ENCODE assay signal across 10 cellular contexts in the genomic region with DNA sequence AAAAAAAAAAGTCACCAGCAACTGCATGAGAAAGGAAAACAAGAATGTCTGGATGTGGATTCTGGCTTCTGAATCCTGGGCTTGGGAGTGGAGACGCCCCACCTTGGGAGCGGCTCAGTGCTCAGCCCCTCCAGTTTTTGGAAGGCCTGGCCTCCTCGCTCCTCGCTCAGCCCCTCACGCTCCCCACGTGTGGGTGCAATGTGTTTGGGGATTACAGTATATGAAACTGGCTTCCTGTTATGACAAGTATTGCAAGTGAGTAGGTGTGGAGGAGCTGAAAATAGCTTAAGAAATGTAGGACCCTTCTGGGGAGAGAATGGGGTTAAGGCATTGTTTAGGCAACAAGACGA.
DNase-seq lines count a peak whose midpoint lies in the region; ATAC-seq, FAIRE-seq and TF ChIP-seq lines count a peak whose summit lies in the region.
"Had no signal": no experiment of that assay in that cellular context is flagged by ENCODE, and none has a peak within 500 bp of the region (broad histone marks: within the 10 kb centered on the region; RNA-seq: fewer than 3 reads in every experiment).

No MANE protein-coding gene starts in this region.

- 59 to 82% (median 70%) methylated on average over 7 of the region's 7 CpGs for WGBS in small intestine, 3 donors

- FAIRE-seq in kidney (lab: Jason Lieb, UNC) (no peak), small intestine (lab: Jason Lieb, UNC) (no peak)

- ATAC-seq in T-helper 17 cell: peak; percentile 44
- no peak for ATAC-seq in GM18909 (IDR thresholded peaks at IDR 0.05; ENCODE audit: poor library complexity, unreplicated experiment)
- ATAC-seq in HG02588 (IDR thresholded peaks at IDR 0.05; ENCODE audit: unreplicated experiment): no peak

- H3K9me3 ChIP-seq in T-helper 17 cell (ENCODE audit: control insufficient read depth, low read length, poor library complexity, severe bottlenecking) (no peaks in the 10 kb centered on the region), kidney (ENCODE audit: control insufficient read depth in 1 of 2, low read length in 2 of 2) (no peaks in the 10 kb centered on the region), small intestine (ENCODE audit: control insufficient read depth, low read depth) (no peaks in the 10 kb centered on the region)

- H3K4me1 Mint-ChIP-seq in T-helper 17 cell: peaks cover 62% of the 10 kb centered on the region

- H3K36me3 Mint-ChIP-seq in T-helper 17 cell (ENCODE audit: low read depth): peaks cover 2% of the 10 kb centered on the region

- H3K27me3 Mint-ChIP-seq in T-helper 17 cell: no peaks in the 10 kb centered on the region
- H3K27me3 Mint-ChIP-seq: activated B cell treated with CpG ODN at 0.5 μM for 24 hours had no signal

- H3K36me3 ChIP-seq in kidney (ENCODE audit: control insufficient read depth in 1 of 2, insufficient read depth in 2 of 2, low read length in 2 of 2) (no peaks in the 10 kb centered on the region), small intestine (ENCODE audit: control insufficient read depth in 2 of 2, insufficient read depth in 2 of 2, low read length in 2 of 2) (peaks cover 0 to 2% of the 10 kb centered on the region in 2 donors)

- H3K27ac ChIP-seq in dorsolateral prefrontal cortex (peak overlapping the region in 32 of 59 donors; percentile 10 to 89 (median 52)), kidney (ENCODE audit: low read depth in 2 of 2, low read length in 2 of 2) (no peak overlapping the region), small intestine (ENCODE audit: low read depth in 1 of 2, low read length in 1 of 2) (no peak overlapping the region)

- TF ChIP-seq CTCF in GM20000 (IDR thresholded peaks at IDR 0.05; ENCODE audit: extremely low read depth, missing control alignments): no peak
- TF ChIP-seq CTCF in dorsolateral prefrontal cortex (IDR thresholded peaks at IDR 0.05 in 54 of 56, conservative IDR thresholded peaks at IDR 0.05 in 2 of 56; ENCODE audit: low read depth in 1 of 56, partially characterized antibody in 56 of 56): no peak
- no peak for TF ChIP-seq CTCF in kidney (IDR thresholded peaks at IDR 0.05; ENCODE audit: borderline replicate concordance, extremely low read depth, insufficient read depth)

- intact Hi-C loops in dorsolateral prefrontal cortex (cut with DNase I): no loop called here
- intact Hi-C loops in kidney (cut with DNase I): no loop called here

- peak overlapping the region; percentile 99 for H3K27ac Mint-ChIP-seq in T-helper 17 cell
- H3K27ac Mint-ChIP-seq: activated B cell treated with CpG ODN at 0.5 μM for 24 hours had no signal

- H3K4me1 ChIP-seq in kidney (ENCODE audit: control insufficient read depth in 1 of 2, insufficient read depth in 1 of 2, low read depth in 1 of 2, low read length in 2 of 2) (peaks cover 5 to 12% of the 10 kb centered on the region in 2 donors), small intestine (ENCODE audit: control insufficient read depth in 2 of 2, insufficient read depth in 1 of 2, low read depth in 1 of 2, low read length in 1 of 2) (no peaks in the 10 kb centered on the region)

- no peaks in the 10 kb centered on the region for H3K27me3 ChIP-seq in dorsolateral prefrontal cortex
- H3K27me3 ChIP-seq in small intestine (ENCODE audit: control insufficient read depth in 2 of 2, insufficient read depth in 2 of 2, low read length in 2 of 2): no peaks in the 10 kb centered on the region

- peak overlapping the region in 15 of 59 donors; percentile 2 to 44 (median 22) for H3K4me3 ChIP-seq in dorsolateral prefrontal cortex
- no peak overlapping the region for H3K4me3 ChIP-seq in kidney (ENCODE audit: low read length in 2 of 2)
- no peak overlapping the region for H3K4me3 ChIP-seq in small intestine (ENCODE audit: low read depth in 1 of 2, low read length in 2 of 2)

- H3K9ac ChIP-seq in kidney (ENCODE audit: low read length in 2 of 2): no peak overlapping the region

- DNase-seq in GM20000 (ENCODE audit: low spot score) (peak; percentile 57), T-helper 17 cell (no peak), dorsolateral prefrontal cortex (no peak), kidney (no peak), small intestine (no peak)
- DNase-seq in stimulated activated CD8-positive, alpha-beta memory T cell treated with anti-CD3 and anti-CD28 coated beads, Interleukin-7, amount 100 ng/mL, for 24 hours (ENCODE audit: low read depth): peak; percentile 45
- DNase-seq: activated B cell treated with CpG ODN at 0.5 μM for 24 hours, hippocampal formation had no signal

- peak overlapping the region; percentile 79 for H3K4me3 Mint-ChIP-seq in T-helper 17 cell
- H3K4me3 Mint-ChIP-seq: activated B cell treated with CpG ODN at 0.5 μM for 24 hours had no signal

Comparison
In these comparisons a context has a peak if more than half of its experiments do, and no peak if none do; other contexts are left out.
1. DNase-seq: peak in GM20000 (single experiment) and stimulated activated CD8-positive, alpha-beta memory T cell treated with anti-CD3 and anti-CD28 coated beads, Interleukin-7, amount 100 ng/mL, for 24 hours (single experiment); none in T-helper 17 cell (0 of 3), dorsolateral prefrontal cortex (0 of 10), kidney (single experiment) and small intestine (single experiment).
2. H3K27ac ChIP-seq: peak in dorsolateral prefrontal cortex (32 of 59); none in kidney (0 of 2) and small intestine (0 of 2).